ENCODE assay signal across 1 cellular context in genomic region chr2:127485694-127486071, GRCh38.
TF ChIP-seq lines count a peak whose summit lies in the region.

No MANE protein-coding gene starts in this region.

TF ChIP-seq in HCT116, 20 proteins besides CTCF, POLR2A, EP300 and RAD21 (continued from another document):
- TF ChIP-seq ATF3 (IDR thresholded peaks at IDR 0.05) (no peak), SRF (IDR thresholded peaks at IDR 0.05; ENCODE audit: low read depth) (no peak), POLR2AphosphoS5 (IDR thresholded peaks at IDR 0.05; ENCODE audit: low read depth, low read length) (no peak), YY1 (IDR thresholded peaks at IDR 0.05; ENCODE audit: extremely low read depth, insufficient replicate concordance, low read depth, low read length) (no peak), EZH2phosphoT487 (IDR thresholded peaks at IDR 0.05; ENCODE audit: borderline replicate concordance) (no peak), CEBPB (IDR thresholded peaks at IDR 0.05; ENCODE audit: low read depth) (no peak), SIN3A (IDR thresholded peaks at IDR 0.05; ENCODE audit: low read depth) (no peak), CBX3 (IDR thresholded peaks at IDR 0.05; ENCODE audit: low read depth) (no peak), ZBTB33 (IDR thresholded peaks at IDR 0.05; ENCODE audit: extremely low read depth, insufficient replicate concordance, low read length) (no peak), EZH2 (IDR thresholded peaks at IDR 0.05) (no peak), ELF1 (IDR thresholded peaks at IDR 0.05; ENCODE audit: borderline replicate concordance, low read depth) (no peak), TCF7L2 (IDR thresholded peaks at IDR 0.05; ENCODE audit: borderline replicate concordance, extremely low read depth, insufficient read depth, insufficient read length) (no peak), JUND (IDR thresholded peaks at IDR 0.05) (no peak)
- TF ChIP-seq, protein P1, sequence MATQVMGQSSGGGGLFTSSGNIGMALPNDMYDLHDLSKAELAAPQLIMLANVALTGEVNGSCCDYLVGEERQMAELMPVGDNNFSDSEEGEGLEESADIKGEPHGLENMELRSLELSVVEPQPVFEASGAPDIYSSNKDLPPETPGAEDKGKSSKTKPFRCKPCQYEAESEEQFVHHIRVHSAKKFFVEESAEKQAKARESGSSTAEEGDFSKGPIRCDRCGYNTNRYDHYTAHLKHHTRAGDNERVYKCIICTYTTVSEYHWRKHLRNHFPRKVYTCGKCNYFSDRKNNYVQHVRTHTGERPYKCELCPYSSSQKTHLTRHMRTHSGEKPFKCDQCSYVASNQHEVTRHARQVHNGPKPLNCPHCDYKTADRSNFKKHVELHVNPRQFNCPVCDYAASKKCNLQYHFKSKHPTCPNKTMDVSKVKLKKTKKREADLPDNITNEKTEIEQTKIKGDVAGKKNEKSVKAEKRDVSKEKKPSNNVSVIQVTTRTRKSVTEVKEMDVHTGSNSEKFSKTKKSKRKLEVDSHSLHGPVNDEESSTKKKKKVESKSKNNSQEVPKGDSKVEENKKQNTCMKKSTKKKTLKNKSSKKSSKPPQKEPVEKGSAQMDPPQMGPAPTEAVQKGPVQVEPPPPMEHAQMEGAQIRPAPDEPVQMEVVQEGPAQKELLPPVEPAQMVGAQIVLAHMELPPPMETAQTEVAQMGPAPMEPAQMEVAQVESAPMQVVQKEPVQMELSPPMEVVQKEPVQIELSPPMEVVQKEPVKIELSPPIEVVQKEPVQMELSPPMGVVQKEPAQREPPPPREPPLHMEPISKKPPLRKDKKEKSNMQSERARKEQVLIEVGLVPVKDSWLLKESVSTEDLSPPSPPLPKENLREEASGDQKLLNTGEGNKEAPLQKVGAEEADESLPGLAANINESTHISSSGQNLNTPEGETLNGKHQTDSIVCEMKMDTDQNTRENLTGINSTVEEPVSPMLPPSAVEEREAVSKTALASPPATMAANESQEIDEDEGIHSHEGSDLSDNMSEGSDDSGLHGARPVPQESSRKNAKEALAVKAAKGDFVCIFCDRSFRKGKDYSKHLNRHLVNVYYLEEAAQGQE (IDR thresholded peaks at IDR 0.05; ENCODE audit: low read depth), result no peak
- TF ChIP-seq, protein P2, sequence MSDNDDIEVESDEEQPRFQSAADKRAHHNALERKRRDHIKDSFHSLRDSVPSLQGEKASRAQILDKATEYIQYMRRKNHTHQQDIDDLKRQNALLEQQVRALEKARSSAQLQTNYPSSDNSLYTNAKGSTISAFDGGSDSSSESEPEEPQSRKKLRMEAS (IDR thresholded peaks at IDR 0.05), result no peak
